ENCODE assay signal across 12 cellular contexts in the genomic region with DNA sequence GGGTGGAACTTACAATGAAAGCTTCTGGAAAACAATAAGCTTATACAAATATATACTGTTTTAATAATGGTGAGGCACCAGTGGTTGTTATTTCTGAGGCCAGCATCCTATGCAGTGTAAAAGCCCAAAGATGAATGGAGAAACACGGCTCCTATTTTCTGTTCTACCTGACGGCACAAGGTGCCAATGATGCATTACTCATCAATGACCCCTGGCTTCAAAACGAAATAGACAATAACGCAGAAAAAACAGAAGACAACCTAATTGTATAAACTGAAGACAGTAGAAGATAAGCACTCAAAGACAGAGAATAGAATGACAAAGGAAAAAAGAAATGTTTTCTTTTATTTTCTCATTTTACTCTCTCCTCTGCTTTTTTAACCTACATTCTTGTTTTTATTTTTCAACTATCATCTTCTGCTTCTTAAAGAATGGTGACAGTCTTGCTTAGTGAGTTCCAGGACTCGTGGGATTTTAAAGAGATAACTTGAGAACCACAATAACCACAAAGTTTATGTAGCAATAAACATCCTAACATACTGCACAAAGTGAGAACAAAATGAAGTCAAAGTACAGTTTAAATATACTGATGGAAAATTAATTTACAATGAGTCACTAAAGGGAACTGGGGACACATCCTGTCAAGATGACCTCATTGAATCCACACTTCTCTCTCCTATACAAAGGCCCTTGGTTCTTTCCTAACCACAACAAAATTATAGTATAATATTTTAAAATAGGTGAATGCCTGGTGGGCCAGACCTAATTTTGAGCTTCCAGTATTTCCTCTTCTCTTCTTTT.
DNase-seq lines count a peak whose midpoint lies in the region; ATAC-seq and TF ChIP-seq lines count a peak whose summit lies in the region.
"Had no signal": no experiment of that assay in that cellular context is flagged by ENCODE, and none has a peak within 500 bp of the region (broad histone marks: within the 10 kb centered on the region; RNA-seq: fewer than 3 reads in every experiment).

No MANE protein-coding gene starts in this region.

- no peak for TF ChIP-seq CTCF in BJ (IDR thresholded peaks at IDR 0.05; ENCODE audit: insufficient read depth, low read depth, low read length)

- H3K27me3 ChIP-seq in BJ (ENCODE audit: control insufficient read depth, insufficient read depth, low read length), result peaks cover 12% of the 10 kb centered on the region

- intact Hi-C loops in left colon (cut with DNase I, micrococcal nuclease), result no loop called here

- H3K4me3 ChIP-seq in BJ (ENCODE audit: low read depth, low read length), result no peak overlapping the region

- POLR2A ChIA-PET in BJ (lab: Charles Lee), result no interaction called here

- CTCF ChIA-PET in BJ (lab: Yijun Ruan, JAX), result interaction anchor here (0.6 to 1.7 kb wide), 3 partner anchors 180 to 944 kb away, joined by 3 read pairs; a partner anchor contains a TSS

- DNase-seq in BJ (ENCODE audit: low read depth) (peak; percentile 87), LoVo (ENCODE audit: low spot score) (peak; percentile 94), amniotic epithelial cell (ENCODE audit: low read depth) (peak; percentile 95), left colon (no peak), GM19240 (ENCODE audit: insufficient read length, low spot score) (no peak), midbrain (lab: John Stamatoyannopoulos, UW) (no peak)
- no peak for DNase-seq in activated CD8-positive, alpha-beta memory T cell treated with anti-CD3 and anti-CD28 coated beads for 24 hours
- DNase-seq: anterior cingulate cortex; naive B cell; SHP77 treated with DMSO at 0.1 percent for 48 hours; stimulated activated naive CD4-positive, alpha-beta T cell treated with Interleukin-2 at 50 U/mL for 16 hours had no signal

- H3K36me3 ChIP-seq in BJ (ENCODE audit: control insufficient read depth, insufficient read depth, low read length), result no peaks in the 10 kb centered on the region

- ATAC-seq in left colon, result peak; percentile 81
- no peak for ATAC-seq in HG03039 (IDR thresholded peaks at IDR 0.05; ENCODE audit: unreplicated experiment)

Comparison
In these comparisons a context has a peak if more than half of its experiments do, and no peak if none do; other contexts are left out.
1. DNase-seq: peak in BJ (single experiment), LoVo (single experiment) and amniotic epithelial cell (single experiment); none in left colon (0 of 2), GM19240 (single experiment), midbrain (single experiment) and activated CD8-positive, alpha-beta memory T cell treated with anti-CD3 and anti-CD28 coated beads for 24 hours (single experiment).